Comparison of ENCODE assay signal across 32 cellular contexts in the genomic region with DNA sequence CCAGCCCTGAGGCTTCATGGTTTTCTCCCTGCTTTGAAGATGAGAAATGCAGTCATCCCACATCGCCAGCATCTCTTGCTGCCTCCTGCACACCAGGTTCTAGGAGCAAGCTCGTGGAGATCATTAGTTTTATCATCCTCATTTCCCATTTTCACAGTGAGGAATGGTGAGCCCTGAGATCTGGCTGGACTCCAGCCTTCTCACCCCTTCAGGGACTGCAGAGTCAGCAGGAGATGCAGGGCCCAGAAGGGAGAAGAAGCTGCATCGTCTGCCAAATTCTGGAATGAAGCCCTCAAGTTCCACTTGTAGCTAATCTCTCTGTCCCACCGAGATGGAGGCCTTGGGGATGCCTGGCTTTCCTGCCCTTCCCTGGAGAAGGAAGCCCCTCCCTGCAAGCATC.
"Had no signal": no experiment of that assay in that cellular context is flagged by ENCODE, and none has a peak within 500 bp of the region (broad histone marks: within the 10 kb centered on the region; RNA-seq: fewer than 3 reads in every experiment).

No MANE protein-coding gene starts in this region.

- H3K27me3 ChIP-seq: brain microvascular endothelial cell, gastrocnemius medialis had no signal

- H3K36me3 ChIP-seq: brain microvascular endothelial cell, esophagus muscularis mucosa, gastrocnemius medialis, heart left ventricle, WERI-Rb-1 had no signal

- H3K4me1 ChIP-seq: esophagus muscularis mucosa, foreskin keratinocyte, gastrocnemius medialis, heart left ventricle had no signal

- H3K4me1 Mint-ChIP-seq: activated B cell treated with CpG ODN at 0.5 μM for 24 hours; activated CD4-positive, alpha-beta memory T cell treated with anti-CD3 and anti-CD28 coated beads, Interleukin-2, amount 10 ng/mL, durations not matched to agents 7 days and 5 days; activated T-helper 17 cell treated with anti-CD3 and anti-CD28 coated beads, Interleukin-2, amount 50 U/mL, for 72 hours; central memory CD8-positive, alpha-beta T cell; T-helper 17 cell had no signal

- H3K4me3 Mint-ChIP-seq: activated B cell treated with CpG ODN at 0.5 μM for 24 hours; activated CD4-positive, alpha-beta memory T cell treated with anti-CD3 and anti-CD28 coated beads, Interleukin-2, amount 10 ng/mL, durations not matched to agents 7 days and 5 days; activated naive CD8-positive, alpha-beta T cell; activated T-cell treated with anti-CD3 and anti-CD28 coated beads, Interleukin-2, amount 50 U/mL, for 24 hours; activated T-cell treated with anti-CD3 and anti-CD28 coated beads, Interleukin-2, amount 50 U/mL, for 72 hours; activated T-helper 17 cell treated with anti-CD3 and anti-CD28 coated beads, Interleukin-2, amount 50 U/mL, for 72 hours; central memory CD8-positive, alpha-beta T cell; dendritic cell treated with granulocyte-macrophage colony-stimulating factor and Interleukin-4, amounts not matched to agents 40 ng/mL and 50 ng/mL, for 4 days; T-helper 17 cell; T-helper 2 cell treated with Interferon-gamma antibody and Interleukin-4, amounts not matched to agents 5 μg/mL and 100 μg/mL, for 36 hours had no signal

- H3K4me3 ChIP-seq: coronary artery, dorsolateral prefrontal cortex, esophagus muscularis mucosa, gastrocnemius medialis, heart left ventricle had no signal

- H3K27me3 Mint-ChIP-seq: activated B cell treated with CpG ODN at 0.5 μM for 24 hours; activated CD4-positive, alpha-beta memory T cell treated with anti-CD3 and anti-CD28 coated beads, Interleukin-2, amount 10 ng/mL, durations not matched to agents 7 days and 5 days; activated naive CD8-positive, alpha-beta T cell; activated T-cell treated with anti-CD3 and anti-CD28 coated beads, Interleukin-2, amount 50 U/mL, for 24 hours; dendritic cell treated with granulocyte-macrophage colony-stimulating factor and Interleukin-4, amounts not matched to agents 40 ng/mL and 50 ng/mL, for 4 days had no signal

- H3K27ac ChIP-seq: brain microvascular endothelial cell, coronary artery, dorsolateral prefrontal cortex, esophagus muscularis mucosa, foreskin keratinocyte, gastrocnemius medialis, heart left ventricle, WERI-Rb-1 had no signal

- H3K36me3 Mint-ChIP-seq: activated naive CD8-positive, alpha-beta T cell had no signal

- DNase-seq: activated B cell treated with CpG ODN at 0.5 μM for 24 hours; activated CD4-positive, alpha-beta memory T cell treated with anti-CD3 and anti-CD28 coated beads, Interleukin-2, amount 10 ng/mL, durations not matched to agents 7 days and 5 days; activated CD4-positive, alpha-beta T cell treated with anti-CD3 and anti-CD28 coated beads for 48 hours; activated CD8-positive, alpha-beta memory T cell treated with anti-CD3 and anti-CD28 coated beads, Interleukin-2, amount 50 U/mL, for 48 hours; activated effector memory CD4-positive, alpha-beta T cell treated with Interleukin-2 at 50 U/mL for 16 hours; activated gamma-delta T cell treated with Interleukin-2 at 50 U/mL for 16 hours; activated naive CD4-positive, alpha-beta T cell treated with anti-CD3 and anti-CD28 coated beads, Interleukin-2, amount 50 U/mL, for 16 hours; activated naive CD4-positive, alpha-beta T cell treated with Interleukin-2 at 50 U/mL for 16 hours; activated T-cell treated with anti-CD3 and anti-CD28 coated beads for 4 hours; activated T-cell treated with anti-CD3 and anti-CD28 coated beads, Interleukin-2, amount 50 U/mL, for 24 hours; activated T-cell treated with anti-CD3 and anti-CD28 coated beads, Interleukin-2, amount 50 U/mL, for 72 hours; amniotic stem cell; anterior cingulate cortex; brain microvascular endothelial cell; dorsolateral prefrontal cortex; effector memory CD4-positive, alpha-beta T cell; erythroblast; foreskin keratinocyte; gastrocnemius medialis; glutamatergic neuron; T-helper 1 cell; T-helper 17 cell; T1000; WERI-Rb-1 had no signal

- H3K9me3 Mint-ChIP-seq: activated B cell treated with CpG ODN at 0.5 μM for 24 hours; activated CD4-positive, alpha-beta memory T cell treated with anti-CD3 and anti-CD28 coated beads, Interleukin-2, amount 10 ng/mL, durations not matched to agents 7 days and 5 days; activated T-cell treated with anti-CD3 and anti-CD28 coated beads, Interleukin-2, amount 50 U/mL, for 24 hours; activated T-cell treated with anti-CD3 and anti-CD28 coated beads, Interleukin-2, amount 50 U/mL, for 72 hours; activated T-helper 17 cell treated with anti-CD3 and anti-CD28 coated beads, Interleukin-2, amount 50 U/mL, for 72 hours; central memory CD8-positive, alpha-beta T cell; dendritic cell treated with granulocyte-macrophage colony-stimulating factor and Interleukin-4, amounts not matched to agents 40 ng/mL and 50 ng/mL, for 4 days; T-helper 2 cell treated with Interferon-gamma antibody and Interleukin-4, amounts not matched to agents 5 μg/mL and 100 μg/mL, for 36 hours had no signal

- H3K9me3 ChIP-seq: esophagus muscularis mucosa, gastrocnemius medialis, heart left ventricle had no signal

- H3K27ac Mint-ChIP-seq: activated B cell treated with CpG ODN at 0.5 μM for 24 hours; activated CD4-positive, alpha-beta memory T cell treated with anti-CD3 and anti-CD28 coated beads, Interleukin-2, amount 10 ng/mL, durations not matched to agents 7 days and 5 days; activated naive CD8-positive, alpha-beta T cell; activated T-cell treated with anti-CD3 and anti-CD28 coated beads, Interleukin-2, amount 50 U/mL, for 24 hours; activated T-cell treated with anti-CD3 and anti-CD28 coated beads, Interleukin-2, amount 50 U/mL, for 72 hours; activated T-helper 17 cell treated with anti-CD3 and anti-CD28 coated beads, Interleukin-2, amount 50 U/mL, for 72 hours; dendritic cell treated with granulocyte-macrophage colony-stimulating factor and Interleukin-4, amounts not matched to agents 40 ng/mL and 50 ng/mL, for 4 days; T-helper 17 cell; T-helper 2 cell treated with Interferon-gamma antibody and Interleukin-4, amounts not matched to agents 5 μg/mL and 100 μg/mL, for 36 hours had no signal
